ENCODE assay signal across 17 cellular contexts in genomic region chr12:67331123-67331522, GRCh38.
DNase-seq lines count a peak whose midpoint lies in the region; ATAC-seq and TF ChIP-seq lines count a peak whose summit lies in the region.
"Had no signal": no experiment of that assay in that cellular context is flagged by ENCODE, and none has a peak within 500 bp of the region (broad histone marks: within the 10 kb centered on the region; RNA-seq: fewer than 3 reads in every experiment).

No MANE protein-coding gene starts in this region.

- no peaks in the 10 kb centered on the region for H3K27me3 Mint-ChIP-seq in activated CD8-positive, alpha-beta T cell treated with anti-CD3 and anti-CD28 coated beads, Interleukin-2, amount 10 ng/mL, durations not matched to agents 7 days and 5 days (ENCODE audit: low read depth)
- H3K27me3 Mint-ChIP-seq in activated CD8-positive, alpha-beta T cell treated with anti-CD3 and anti-CD28 coated beads for 36 hours, result no peaks in the 10 kb centered on the region
- H3K27me3 Mint-ChIP-seq: CD4-positive, CD25-positive, alpha-beta regulatory T cell had no signal

- H3K9ac ChIP-seq in DND-41 (ENCODE audit: low read depth, low read length) (no peak overlapping the region), MM.1S (ENCODE audit: low read length) (no peak overlapping the region)
- H3K9ac ChIP-seq: BLaER1 treated with 17β-estradiol and CSF1 and Interleukin-3, amounts not matched to agents 10 nM and 100 nM; GM23248 had no signal

- CTCF ChIA-PET in activated CD8-positive, alpha-beta T cell treated with anti-CD3 and anti-CD28 coated beads, Interleukin-2, amount 10 ng/mL, durations not matched to agents 7 days and 5 days (lab: Charles Lee), result interaction anchor here (1.3 kb wide), 1 partner anchor 18 kb away, joined by 4 read pairs; no protein-coding TSS in a partner anchor
- CTCF ChIA-PET in activated CD8-positive, alpha-beta T cell treated with anti-CD3 and anti-CD28 coated beads for 36 hours (lab: Charles Lee), result no interaction called here

- H3K79me2 ChIP-seq in DND-41 (ENCODE audit: insufficient read depth, low read length) (no peaks in the 10 kb centered on the region), MM.1S (ENCODE audit: low read length) (no peaks in the 10 kb centered on the region)

- H3K4me3 ChIP-seq in DND-41 (ENCODE audit: low read depth in 1 of 2, low read length in 2 of 2) (no peak overlapping the region), MM.1S (ENCODE audit: low read length) (no peak overlapping the region)
- H3K4me3 ChIP-seq: BLaER1 treated with 17β-estradiol and CSF1 and Interleukin-3, amounts not matched to agents 10 nM and 100 nM; GM23248 had no signal

- no peaks in the 10 kb centered on the region for H3K27me3 ChIP-seq in DND-41 (ENCODE audit: insufficient read depth, low read length, poor library complexity)
- no peaks in the 10 kb centered on the region for H3K27me3 ChIP-seq in MM.1S (replicated peaks; ENCODE audit: insufficient read depth, low read length)
- H3K27me3 ChIP-seq: BLaER1 treated with 17β-estradiol and CSF1 and Interleukin-3, amounts not matched to agents 10 nM and 100 nM had no signal

- no peaks in the 10 kb centered on the region for H3F3A ChIP-seq in MM.1S (ENCODE audit: insufficient read depth, low read length)

- H3K4me1 Mint-ChIP-seq in activated CD8-positive, alpha-beta T cell treated with anti-CD3 and anti-CD28 coated beads, Interleukin-2, amount 10 ng/mL, durations not matched to agents 7 days and 5 days (ENCODE audit: low read depth), result peaks cover 5% of the 10 kb centered on the region
- H3K4me1 Mint-ChIP-seq in activated CD8-positive, alpha-beta T cell treated with anti-CD3 and anti-CD28 coated beads for 36 hours (ENCODE audit: low read depth), result peaks cover 3% of the 10 kb centered on the region

- H3K27ac Mint-ChIP-seq in activated CD8-positive, alpha-beta T cell treated with anti-CD3 and anti-CD28 coated beads, Interleukin-2, amount 10 ng/mL, durations not matched to agents 7 days and 5 days, result peak overlapping the region; percentile 68
- no peak overlapping the region for H3K27ac Mint-ChIP-seq in activated CD8-positive, alpha-beta T cell treated with anti-CD3 and anti-CD28 coated beads for 36 hours
- H3K27ac Mint-ChIP-seq: CD4-positive, CD25-positive, alpha-beta regulatory T cell had no signal

- H4K20me1 ChIP-seq in DND-41 (ENCODE audit: insufficient read depth, low read length) (no peaks in the 10 kb centered on the region), MM.1S (ENCODE audit: insufficient read depth, low read length) (no peaks in the 10 kb centered on the region)
- H4K20me1 ChIP-seq: BLaER1 treated with 17β-estradiol and CSF1 and Interleukin-3, amounts not matched to agents 10 nM and 100 nM had no signal

- H3K4me3 Mint-ChIP-seq in activated CD8-positive, alpha-beta T cell treated with anti-CD3 and anti-CD28 coated beads, Interleukin-2, amount 10 ng/mL, durations not matched to agents 7 days and 5 days, result no peak overlapping the region
- no peak overlapping the region for H3K4me3 Mint-ChIP-seq in activated CD8-positive, alpha-beta T cell treated with anti-CD3 and anti-CD28 coated beads for 36 hours
- H3K4me3 Mint-ChIP-seq: CD4-positive, CD25-positive, alpha-beta regulatory T cell had no signal

- H3K9me3 Mint-ChIP-seq in activated CD8-positive, alpha-beta T cell treated with anti-CD3 and anti-CD28 coated beads, Interleukin-2, amount 10 ng/mL, durations not matched to agents 7 days and 5 days (ENCODE audit: insufficient read depth), result no peaks in the 10 kb centered on the region
- peaks cover 4% of the 10 kb centered on the region for H3K9me3 Mint-ChIP-seq in activated CD8-positive, alpha-beta T cell treated with anti-CD3 and anti-CD28 coated beads for 36 hours

- H3K4me1 ChIP-seq in DND-41 (ENCODE audit: insufficient read depth, low read length) (no peaks in the 10 kb centered on the region), MM.1S (ENCODE audit: low read length) (no peaks in the 10 kb centered on the region)
- H3K4me1 ChIP-seq: BLaER1 treated with 17β-estradiol and CSF1 and Interleukin-3, amounts not matched to agents 10 nM and 100 nM had no signal

- DNase-seq in activated CD8-positive, alpha-beta T cell treated with anti-CD3 and anti-CD28 coated beads, Interleukin-2, amount 10 ng/mL, durations not matched to agents 7 days and 5 days, result peak; percentile 42
- DNase-seq in activated CD8-positive, alpha-beta T cell treated with anti-CD3 and anti-CD28 coated beads for 36 hours, result no peak
- no peak for DNase-seq in DND-41
- peak; percentile 30 for DNase-seq in MM.1S
- DNase-seq in D341Med (ENCODE audit: low spot score), result no peak
- DNase-seq: ACHN, DMS153, GF-D8, GM23248, IMR-90, Kasumi-1, KBM-7 had no signal

- H2AFZ ChIP-seq in DND-41 (ENCODE audit: low read depth, low read length) (no peak overlapping the region), MM.1S (ENCODE audit: low read length) (no peak overlapping the region)
- H2AFZ ChIP-seq: GM23248 had no signal

- POLR2A ChIA-PET in activated CD8-positive, alpha-beta T cell treated with anti-CD3 and anti-CD28 coated beads, Interleukin-2, amount 10 ng/mL, durations not matched to agents 7 days and 5 days (lab: Charles Lee), result no interaction called here
- POLR2A ChIA-PET in activated CD8-positive, alpha-beta T cell treated with anti-CD3 and anti-CD28 coated beads for 36 hours (lab: Charles Lee), result interaction anchor here (0.6 to 0.7 kb wide), 2 partner anchors 8 to 1501 kb away, joined by 3 to 5 read pairs; no protein-coding TSS in a partner anchor

- H3K36me3 ChIP-seq in DND-41 (ENCODE audit: insufficient read depth, low read length), result no peaks in the 10 kb centered on the region
- no peaks in the 10 kb centered on the region for H3K36me3 ChIP-seq in MM.1S (replicated peaks; ENCODE audit: insufficient read depth, low read length)
- H3K36me3 ChIP-seq: BLaER1 treated with 17β-estradiol and CSF1 and Interleukin-3, amounts not matched to agents 10 nM and 100 nM had no signal

- intact Hi-C loops in activated CD8-positive, alpha-beta T cell treated with anti-CD3 and anti-CD28 coated beads for 36 hours (cut with micrococcal nuclease), result no loop called here

- H3K4me2 ChIP-seq in DND-41 (ENCODE audit: insufficient read depth, low read length) (no peak overlapping the region), MM.1S (ENCODE audit: low read depth, low read length) (no peak overlapping the region)
- H3K4me2 ChIP-seq: BLaER1 treated with 17β-estradiol and CSF1 and Interleukin-3, amounts not matched to agents 10 nM and 100 nM had no signal

- no peak overlapping the region for H3K27ac ChIP-seq in DND-41 (ENCODE audit: low read length)
- no peak overlapping the region for H3K27ac ChIP-seq in MM.1S (ENCODE audit: low read length)
- H3K27ac ChIP-seq: BLaER1 treated with 17β-estradiol and CSF1 and Interleukin-3, amounts not matched to agents 10 nM and 100 nM; GM23248 had no signal

- ATAC-seq in activated CD8-positive, alpha-beta T cell treated with anti-CD3 and anti-CD28 coated beads, Interleukin-2, amount 10 ng/mL, durations not matched to agents 7 days and 5 days, result peak; percentile 69
- no peak for ATAC-seq in activated CD8-positive, alpha-beta T cell treated with anti-CD3 and anti-CD28 coated beads for 36 hours
- ATAC-seq in DND-41 (ENCODE audit: insufficient read depth, low read depth) (peak; percentile 78), HG02852 (IDR thresholded peaks at IDR 0.05; ENCODE audit: unreplicated experiment) (no peak), GM19328 (IDR thresholded peaks at IDR 0.05; ENCODE audit: unreplicated experiment) (no peak)
- ATAC-seq: HCT116 had no signal

- H3K9me3 ChIP-seq in DND-41 (ENCODE audit: insufficient read depth, low read length, severe bottlenecking) (no peaks in the 10 kb centered on the region), MM.1S (replicated peaks; ENCODE audit: insufficient read depth, low read length) (no peaks in the 10 kb centered on the region)

- no peak for TF ChIP-seq CTCF in activated CD8-positive, alpha-beta T cell treated with anti-CD3 and anti-CD28 coated beads for 36 hours (IDR thresholded peaks at IDR 0.05)
- TF ChIP-seq CTCF in DND-41 (IDR thresholded peaks at IDR 0.05; ENCODE audit: borderline replicate concordance, extremely low read depth, low read length, poor library complexity, severe bottlenecking) (no peak), MM.1S (IDR thresholded peaks at IDR 0.05; ENCODE audit: low read length) (no peak)

- peaks cover 11% of the 10 kb centered on the region for H3K36me3 Mint-ChIP-seq in activated CD8-positive, alpha-beta T cell treated with anti-CD3 and anti-CD28 coated beads, Interleukin-2, amount 10 ng/mL, durations not matched to agents 7 days and 5 days (ENCODE audit: low read depth)
- H3K36me3 Mint-ChIP-seq in activated CD8-positive, alpha-beta T cell treated with anti-CD3 and anti-CD28 coated beads for 36 hours (ENCODE audit: low read depth), result peaks cover 3% of the 10 kb centered on the region

- no peaks in the 10 kb centered on the region for H3K9me2 ChIP-seq in MM.1S (replicated peaks; ENCODE audit: insufficient read depth, low read length)

Comparison
In these comparisons a context has a peak if more than half of its experiments do, and no peak if none do; other contexts are left out.
1. ATAC-seq: peak in activated CD8-positive, alpha-beta T cell treated with anti-CD3 and anti-CD28 coated beads, Interleukin-2, amount 10 ng/mL, durations not matched to agents 7 days and 5 days (single experiment) and DND-41 (single experiment); none in activated CD8-positive, alpha-beta T cell treated with anti-CD3 and anti-CD28 coated beads for 36 hours (single experiment), HG02852 (single experiment) and GM19328 (single experiment).
2. DNase-seq: peak in activated CD8-positive, alpha-beta T cell treated with anti-CD3 and anti-CD28 coated beads, Interleukin-2, amount 10 ng/mL, durations not matched to agents 7 days and 5 days (single experiment) and MM.1S (single experiment); none in activated CD8-positive, alpha-beta T cell treated with anti-CD3 and anti-CD28 coated beads for 36 hours (single experiment), DND-41 (single experiment) and D341Med (single experiment).